ENCODE assay signal across 14 cellular contexts in the genomic region with DNA sequence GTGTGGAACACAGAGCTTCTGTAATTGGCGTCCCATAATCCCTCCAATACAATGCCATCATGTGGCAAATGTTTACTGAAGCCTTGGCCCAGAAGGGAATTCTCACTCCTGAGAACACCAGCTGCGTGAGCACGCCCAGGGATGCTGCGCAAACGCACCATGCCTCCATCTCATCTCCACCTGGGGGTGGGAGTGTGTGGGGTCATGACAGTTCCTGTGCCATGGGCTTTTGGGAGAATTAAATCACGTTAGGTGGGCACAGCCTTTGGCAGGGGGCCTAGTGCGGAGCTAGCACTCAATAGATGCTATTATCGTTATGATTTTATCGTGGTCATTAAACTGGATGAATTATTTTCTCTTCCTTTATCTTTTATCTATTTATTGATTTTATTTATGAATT. TPM values are rescaled to one million over a fixed set of nuclear protein-coding genes. Genes with fewer than 3 reads are reported as not detected.
DNase-seq lines count a peak whose midpoint lies in the region; ATAC-seq, FAIRE-seq and TF ChIP-seq lines count a peak whose summit lies in the region.
"Had no signal": no experiment of that assay in that cellular context is flagged by ENCODE, and none has a peak within 500 bp of the region (broad histone marks: within the 10 kb centered on the region; RNA-seq: fewer than 3 reads in every experiment).

No MANE protein-coding gene starts in this region.

- no peaks in the 10 kb centered on the region for H3K36me3 ChIP-seq in endodermal cell (ENCODE audit: control insufficient read depth, insufficient read depth, low read length)

- H3K9me3 Mint-ChIP-seq in endodermal cell, result no peaks in the 10 kb centered on the region
- H3K9me3 Mint-ChIP-seq in activated T-helper 17 cell treated with anti-CD3 and anti-CD28 coated beads, Interleukin-2, amount 50 U/mL, for 72 hours, result no peaks in the 10 kb centered on the region
- H3K9me3 Mint-ChIP-seq: H9; T-helper 1 cell treated with Interleukin-12 subunit alpha and Interleukin-12 subunit beta and Interleukin-4 antibody, amounts not matched to agents 30 μg/mL and 1 μg/mL, for 36 hours had no signal

- H3K27ac ChIP-seq in endodermal cell (ENCODE audit: low read depth, low read length), result no peak overlapping the region

- no peaks in the 10 kb centered on the region for H3K36me3 Mint-ChIP-seq in endodermal cell (ENCODE audit: low read depth)
- H3K36me3 Mint-ChIP-seq in activated T-helper 17 cell treated with anti-CD3 and anti-CD28 coated beads, Interleukin-2, amount 50 U/mL, for 72 hours (ENCODE audit: low read depth), result no peaks in the 10 kb centered on the region

- H3K4me3 ChIP-seq in endodermal cell (ENCODE audit: low read length), result no peak overlapping the region

- TF ChIP-seq CTCF in endodermal cell (conservative IDR thresholded peaks at IDR 0.05), result no peak

- H3K4me1 Mint-ChIP-seq in endodermal cell, result no peaks in the 10 kb centered on the region
- H3K4me1 Mint-ChIP-seq in activated T-helper 17 cell treated with anti-CD3 and anti-CD28 coated beads, Interleukin-2, amount 50 U/mL, for 72 hours, result no peaks in the 10 kb centered on the region
- H3K4me1 Mint-ChIP-seq: H9 had no signal

- H3K27me3 Mint-ChIP-seq in endodermal cell (ENCODE audit: insufficient read depth), result peaks cover 9% of the 10 kb centered on the region
- H3K27me3 Mint-ChIP-seq in activated T-helper 17 cell treated with anti-CD3 and anti-CD28 coated beads, Interleukin-2, amount 50 U/mL, for 72 hours, result peaks cover 8% of the 10 kb centered on the region

- H3K9ac ChIP-seq in endodermal cell (ENCODE audit: extremely low read depth, low read length, poor library complexity, severe bottlenecking), result no peak overlapping the region

- FAIRE-seq in HTR-8/SVneo (lab: Jason Lieb, UNC), result no peak

- DNase-seq in SHP77 (lab: John Stamatoyannopoulos, UW) (peak; percentile 22 to 24), SHP77 treated with DMSO at 0.1 percent for 48 hours (lab: John Stamatoyannopoulos, UW) (no peak), NCI-H2171 (lab: John Stamatoyannopoulos, UW) (peak; percentile 5), endodermal cell (peak; percentile 32), HTR-8/SVneo (ENCODE audit: insufficient read length, low spot score) (no peak)
- DNase-seq: ACHN, H9, NCI-H1436 treated with DMSO at 0.1 percent for 48 hours, NCI-H524 treated with DMSO at 0.1 percent for 48 hours had no signal

- H3K27ac Mint-ChIP-seq in endodermal cell, result no peak overlapping the region
- no peak overlapping the region for H3K27ac Mint-ChIP-seq in activated T-helper 17 cell treated with anti-CD3 and anti-CD28 coated beads, Interleukin-2, amount 50 U/mL, for 72 hours
- H3K27ac Mint-ChIP-seq: H9; T-helper 1 cell treated with Interleukin-12 subunit alpha and Interleukin-12 subunit beta and Interleukin-4 antibody, amounts not matched to agents 30 μg/mL and 1 μg/mL, for 36 hours had no signal

- H3K9me3 ChIP-seq in endodermal cell (ENCODE audit: control insufficient read depth, low read length), result no peaks in the 10 kb centered on the region

- no peaks in the 10 kb centered on the region for H3K4me1 ChIP-seq in endodermal cell (ENCODE audit: control insufficient read depth, insufficient read depth, low read length)

- no peak for ATAC-seq in GM18517 (IDR thresholded peaks at IDR 0.05; ENCODE audit: unreplicated experiment)
- ATAC-seq in activated T-helper 17 cell treated with anti-CD3 and anti-CD28 coated beads, Interleukin-2, amount 50 U/mL, for 72 hours (replicated peaks), result no peak
- ATAC-seq: SK-N-SH treated with all-trans-retinoic acid at 6 μM for 48 hours had no signal

- no peaks in the 10 kb centered on the region for H3K27me3 ChIP-seq in endodermal cell (ENCODE audit: control insufficient read depth, insufficient read depth, low read length, poor library complexity, severe bottlenecking)

- no peak overlapping the region for H3K4me3 Mint-ChIP-seq in endodermal cell
- H3K4me3 Mint-ChIP-seq in activated T-helper 17 cell treated with anti-CD3 and anti-CD28 coated beads, Interleukin-2, amount 50 U/mL, for 72 hours, result no peak overlapping the region
- H3K4me3 Mint-ChIP-seq: H9; T-helper 1 cell treated with Interleukin-12 subunit alpha and Interleukin-12 subunit beta and Interleukin-4 antibody, amounts not matched to agents 30 μg/mL and 1 μg/mL, for 36 hours had no signal

- WGBS in endodermal cell (ENCODE audit: insufficient coverage in 1 of 2, insufficient read length in 1 of 2), 2 experiments, result 84 to 87% methylated on average over 3 to 9 of the region's 9 CpGs

RNA-seq across cellular contexts. Expression of a gene that starts 15.8 kb away (rescaled TPM):
- total RNA-seq in endodermal cell, result not detected
- 0.04 TPM for polyA plus RNA-seq in endodermal cell (2013, experiment 1 of 2)
- polyA plus RNA-seq in endodermal cell (2013, experiment 2 of 2), result not detected
- under 1 TPM; 0.35 to 0.90 TPM for total RNA-seq in activated T-helper 17 cell treated with anti-CD3 and anti-CD28 coated beads, Interleukin-2, amount 50 U/mL, for 72 hours
- total RNA-seq: H9, LHCN-M2 had no signal

Comparison
In these comparisons a context has a peak if more than half of its experiments do, and no peak if none do; other contexts are left out.
1. DNase-seq: peak in SHP77 (2 of 2), NCI-H2171 (single experiment) and endodermal cell (single experiment); none in SHP77 treated with DMSO at 0.1 percent for 48 hours (single experiment) and HTR-8/SVneo (single experiment).